ENCODE assay signal across 1 cellular context in genomic region chrX:115562492-115562872, GRCh38.
A peak's percentile ranks its signal among the peaks of the same experiment; 100 is the strongest.
TF ChIP-seq lines count a peak whose summit lies in the region.

No MANE protein-coding gene starts in this region.

TF ChIP-seq in GM12878, 131 proteins besides CTCF, POLR2A, EP300 and RAD21 (continued from another document):
- TF ChIP-seq USF2 (IDR thresholded peaks at IDR 0.05; ENCODE audit: borderline replicate concordance, low read depth, low read length), result peak; percentile 50; the same call in 1 of the 2 replicates
